In the genomic region with DNA sequence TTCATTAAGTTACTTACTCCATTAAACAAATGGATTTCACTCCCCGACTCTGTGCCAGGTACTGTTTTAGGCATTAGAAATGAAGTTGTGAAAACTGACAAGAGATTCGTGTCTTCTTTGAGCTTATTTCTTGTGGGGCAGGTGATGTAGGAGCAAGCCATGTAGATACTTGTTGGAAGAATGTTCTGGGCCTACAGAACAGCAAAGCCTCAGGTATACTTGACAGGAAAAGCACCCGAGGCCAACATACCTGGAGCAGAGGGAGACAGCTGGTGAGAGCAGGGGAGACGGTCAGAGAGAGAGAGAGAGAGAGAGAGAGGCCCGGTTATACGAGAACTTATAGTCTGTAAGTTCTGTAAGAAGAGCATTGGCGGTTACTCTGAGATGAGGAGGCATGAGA, we compare ENCODE assay signal across 23 cellular contexts.
"Had no signal": no experiment of that assay in that cellular context is flagged by ENCODE, and none has a peak within 500 bp of the region (broad histone marks: within the 10 kb centered on the region; RNA-seq: fewer than 3 reads in every experiment).

No MANE protein-coding gene starts in this region.

- H3K4me1 ChIP-seq: right lobe of liver, upper lobe of right lung had no signal

- H3K27ac ChIP-seq: coronary artery, gastrocnemius medialis, psoas muscle, right lobe of liver, tibial artery, upper lobe of right lung had no signal

- DNase-seq: dorsolateral prefrontal cortex; effector CD8-positive, alpha-beta T cell; gastrocnemius medialis; glutamatergic neuron; immature natural killer cell; kidney; left cardiac atrium; left ventricle myocardium superior; mesendoderm; naive B cell; occipital lobe; psoas muscle; retina; right lobe of liver; stimulated activated CD4-positive, alpha-beta T cell treated with anti-CD3 and anti-CD28 coated beads, Interleukin-4, amount 100 ng/mL, for 1 hour; stimulated activated CD8-positive, alpha-beta memory T cell treated with anti-CD3 and anti-CD28 coated beads, Interleukin-4, amount 100 ng/mL, for 48 hours; tibial artery; upper lobe of right lung had no signal

- H3K9me3 ChIP-seq: gastrocnemius medialis, psoas muscle, right lobe of liver, tibial artery, upper lobe of right lung had no signal

- H3K27me3 Mint-ChIP-seq: naive B cell; stimulated activated memory B cell treated with anti-CD40 and anti-IgM and Interleukin-4, amounts not matched to agents 10 μg/mL and 1 μg/mL and 100 μg/mL, for 72 hours; stimulated activated naive CD8-positive, alpha-beta T cell treated with anti-CD3 and anti-CD28 coated beads, Interleukin-15, Interleukin-2, amounts not matched to agents 100 ng/mL and 50 ng/mL, for 24 hours had no signal

- H3K36me3 ChIP-seq: right lobe of liver had no signal

- H3K27ac Mint-ChIP-seq: immature natural killer cell; nephron; stimulated activated memory B cell treated with anti-CD40 and anti-IgM and Interleukin-4, amounts not matched to agents 10 μg/mL and 1 μg/mL and 100 μg/mL, for 72 hours; stimulated activated naive CD8-positive, alpha-beta T cell treated with anti-CD3 and anti-CD28 coated beads, Interleukin-15, Interleukin-2, amounts not matched to agents 100 ng/mL and 50 ng/mL, for 24 hours had no signal

- H3K9me3 Mint-ChIP-seq: immature natural killer cell; nephron; stimulated activated memory B cell treated with anti-CD40 and anti-IgM and Interleukin-4, amounts not matched to agents 10 μg/mL and 1 μg/mL and 100 μg/mL, for 72 hours had no signal

- H3K27me3 ChIP-seq: dorsolateral prefrontal cortex, gastrocnemius medialis, right lobe of liver, tibial artery, upper lobe of right lung had no signal

- H3K4me3 ChIP-seq: coronary artery, dorsolateral prefrontal cortex, gastrocnemius medialis, lung, psoas muscle, right lobe of liver, tibial artery, upper lobe of right lung had no signal

- ATAC-seq: gastrocnemius medialis; left cardiac atrium; left ventricle myocardium superior; psoas muscle; right lobe of liver; stimulated activated memory B cell treated with anti-CD40 and anti-IgM and Interleukin-4, amounts not matched to agents 10 μg/mL and 1 μg/mL and 100 μg/mL, for 72 hours; upper lobe of right lung had no signal

- H3K4me3 Mint-ChIP-seq: immature natural killer cell; naive B cell; nephron; stimulated activated memory B cell treated with anti-CD40 and anti-IgM and Interleukin-4, amounts not matched to agents 10 μg/mL and 1 μg/mL and 100 μg/mL, for 72 hours; stimulated activated naive CD8-positive, alpha-beta T cell treated with anti-CD3 and anti-CD28 coated beads, Interleukin-15, Interleukin-2, amounts not matched to agents 100 ng/mL and 50 ng/mL, for 24 hours had no signal
